Comparison of ENCODE assay signal across 15 cellular contexts in the genomic region with DNA sequence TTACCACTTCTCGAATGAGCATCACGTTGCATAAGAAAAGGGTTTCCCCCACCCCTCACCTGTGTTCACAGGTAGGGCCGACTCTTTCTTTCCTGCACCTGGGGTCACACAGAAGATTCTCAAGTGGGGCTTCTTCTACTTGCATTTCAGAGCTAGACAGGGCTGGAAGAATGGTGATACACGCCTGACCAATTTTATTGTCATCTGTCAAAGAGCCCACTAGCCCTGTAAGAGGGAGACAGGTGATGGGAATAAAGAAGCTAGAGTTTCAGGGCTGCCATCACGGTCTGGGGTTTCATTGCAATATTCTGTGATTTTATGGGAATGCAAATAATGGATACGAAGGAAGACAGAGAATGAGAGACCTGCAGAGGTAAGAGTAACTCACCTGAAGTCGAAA.
DNase-seq lines count a peak whose midpoint lies in the region.
"Had no signal": no experiment of that assay in that cellular context is flagged by ENCODE, and none has a peak within 500 bp of the region (broad histone marks: within the 10 kb centered on the region; RNA-seq: fewer than 3 reads in every experiment).

No MANE protein-coding gene starts in this region.

- DNase-seq in DMS79 (lab: John Stamatoyannopoulos, UW) (peak; percentile 24), NCI-H187 treated with DMSO at 0.1 percent for 48 hours (lab: John Stamatoyannopoulos, UW) (peak; percentile 8), NCI-H526 (lab: John Stamatoyannopoulos, UW) (peak; percentile 48 to 50), left kidney (ENCODE audit: low read depth, low spot score) (peak; percentile 54), T-helper 2 cell (no peak)
- DNase-seq in effector CD8-positive, alpha-beta T cell (lab: John Stamatoyannopoulos, UW), result no peak
- DNase-seq in activated T-cell treated with anti-CD3 and anti-CD28 coated beads, Interleukin-2, amount 50 U/mL, for 1 hour, result no peak
- DNase-seq: AML-193; Caco-2; CD4-positive, alpha-beta T cell; DND-41; EL; GOT3; H7; HFFc6 had no signal

Comparison
In these comparisons a context has a peak if more than half of its experiments do, and no peak if none do; other contexts are left out.
1. DNase-seq: peak in DMS79 (single experiment), NCI-H187 treated with DMSO at 0.1 percent for 48 hours (single experiment), NCI-H526 (2 of 2) and left kidney (single experiment); none in effector CD8-positive, alpha-beta T cell (single experiment), T-helper 2 cell (0 of 5) and activated T-cell treated with anti-CD3 and anti-CD28 coated beads, Interleukin-2, amount 50 U/mL, for 1 hour (single experiment).